20 cellular contexts compared by ENCODE assay signal in genomic region chr2:108407864-108408729, GRCh38. TPM values are rescaled to one million over a fixed set of nuclear protein-coding genes. Genes with fewer than 3 reads are reported as not detected.
"Had no signal": no experiment of that assay in that cellular context is flagged by ENCODE, and none has a peak within 500 bp of the region (broad histone marks: within the 10 kb centered on the region; RNA-seq: fewer than 3 reads in every experiment).

No MANE protein-coding gene starts in this region.

- FAIRE-seq: kidney, pancreas had no signal

- H3K27me3 ChIP-seq: adrenal gland, cardiac muscle cell, dorsolateral prefrontal cortex, left lung, pancreas, sigmoid colon, spleen, stomach, upper lobe of right lung had no signal

- H3K9me3 ChIP-seq: adrenal gland, pancreas, upper lobe of right lung had no signal

- DNase-seq: activated CD4-positive, alpha-beta memory T cell treated with anti-CD3 and anti-CD28 coated beads, Interleukin-2, amount 10 ng/mL, durations not matched to agents 7 days and 5 days; activated CD4-positive, alpha-beta T cell treated with anti-CD3 and anti-CD28 coated beads for 4 hours; activated effector memory CD4-positive, alpha-beta T cell treated with Interleukin-2 at 50 U/mL for 16 hours; activated naive CD4-positive, alpha-beta T cell treated with anti-CD3 and anti-CD28 coated beads, Interleukin-2, amount 50 U/mL, for 16 hours; activated T-cell treated with anti-CD3 and anti-CD28 coated beads, Interleukin-2, amount 50 U/mL, for 24 hours; adrenal gland; dorsolateral prefrontal cortex; kidney; left lung; mammary epithelial cell; mucosa of descending colon; naive thymus-derived CD8-positive, alpha-beta T cell; pancreas; sigmoid colon; spleen; stomach; upper lobe of right lung had no signal

- H3K27ac ChIP-seq: adrenal gland, cardiac muscle cell, dorsolateral prefrontal cortex, left lung, pancreas, sigmoid colon, spleen, stomach, thoracic aorta, upper lobe of right lung had no signal

- H3K36me3 ChIP-seq: adrenal gland, cardiac muscle cell, left lung, pancreas, sigmoid colon, spleen, stomach, thoracic aorta, upper lobe of right lung had no signal

- H3K4me3 ChIP-seq: adrenal gland, cardiac muscle cell, dorsolateral prefrontal cortex, left lung, mucosa of descending colon, pancreas, sigmoid colon, spleen, stomach, thoracic aorta, upper lobe of right lung had no signal

- ATAC-seq: left lung; mucosa of descending colon; naive thymus-derived CD8-positive, alpha-beta T cell; pancreas; upper lobe of right lung; WTC11 had no signal

- H3K4me1 ChIP-seq: adrenal gland, left lung, pancreas, sigmoid colon, spleen, stomach, upper lobe of right lung had no signal

RNA-seq across cellular contexts. Expression of gene SULT1C4, which starts 30.3 kb away (rescaled TPM):
- total RNA-seq: activated CD4-positive, alpha-beta memory T cell treated with anti-CD3 and anti-CD28 coated beads, Interleukin-2, amount 10 ng/mL, durations not matched to agents 7 days and 5 days; mammary epithelial cell; naive thymus-derived CD8-positive, alpha-beta T cell had no signal
- polyA plus RNA-seq: mammary epithelial cell; naive thymus-derived CD8-positive, alpha-beta T cell had no signal
